In the genomic region with DNA sequence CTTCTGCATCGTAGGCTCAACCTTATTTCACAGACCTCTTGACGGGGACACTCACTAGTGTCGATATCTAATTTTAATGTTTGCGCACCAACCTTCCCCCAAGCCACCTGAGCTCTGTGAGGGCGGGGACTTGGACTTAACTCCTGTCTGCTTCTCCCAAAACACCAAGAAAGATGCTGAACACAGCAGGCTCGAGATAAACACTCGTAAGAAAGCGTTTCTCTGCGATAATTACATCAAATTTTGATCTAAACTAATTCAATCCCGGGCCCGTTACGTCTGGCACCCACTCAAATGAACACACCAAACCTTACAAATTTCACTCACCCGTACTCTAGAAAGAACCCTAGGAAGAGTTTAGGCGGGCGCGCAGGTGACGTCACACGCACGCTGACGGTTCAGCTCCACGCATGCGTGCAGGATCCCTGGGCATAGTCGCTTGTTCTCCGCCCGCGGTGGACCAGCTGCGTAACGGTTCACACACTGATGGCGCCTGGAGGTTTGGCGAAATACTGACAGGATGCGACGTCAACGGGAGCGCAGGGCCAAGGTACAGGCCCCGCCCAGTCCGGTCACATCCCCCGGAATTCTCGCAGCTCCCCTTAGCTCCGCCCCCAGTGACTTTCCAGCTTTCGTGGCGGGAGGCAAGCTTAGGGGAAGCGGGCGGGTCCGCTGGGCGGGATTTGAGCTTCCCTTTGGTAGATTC, we compare ENCODE assay signal across 1 cellular context.
TF ChIP-seq lines count a peak whose summit lies in the region.

A gene with protein sequence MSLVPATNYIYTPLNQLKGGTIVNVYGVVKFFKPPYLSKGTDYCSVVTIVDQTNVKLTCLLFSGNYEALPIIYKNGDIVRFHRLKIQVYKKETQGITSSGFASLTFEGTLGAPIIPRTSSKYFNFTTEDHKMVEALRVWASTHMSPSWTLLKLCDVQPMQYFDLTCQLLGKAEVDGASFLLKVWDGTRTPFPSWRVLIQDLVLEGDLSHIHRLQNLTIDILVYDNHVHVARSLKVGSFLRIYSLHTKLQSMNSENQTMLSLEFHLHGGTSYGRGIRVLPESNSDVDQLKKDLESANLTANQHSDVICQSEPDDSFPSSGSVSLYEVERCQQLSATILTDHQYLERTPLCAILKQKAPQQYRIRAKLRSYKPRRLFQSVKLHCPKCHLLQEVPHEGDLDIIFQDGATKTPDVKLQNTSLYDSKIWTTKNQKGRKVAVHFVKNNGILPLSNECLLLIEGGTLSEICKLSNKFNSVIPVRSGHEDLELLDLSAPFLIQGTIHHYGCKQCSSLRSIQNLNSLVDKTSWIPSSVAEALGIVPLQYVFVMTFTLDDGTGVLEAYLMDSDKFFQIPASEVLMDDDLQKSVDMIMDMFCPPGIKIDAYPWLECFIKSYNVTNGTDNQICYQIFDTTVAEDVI (minus strand): TSS at position 359 of the 706 bp plus-strand sequence. CDS start 32,652 bp downstream, outside the sequence.

TF ChIP-seq in HepG2, 621 proteins besides CTCF, POLR2A, EP300 and RAD21 (continued from another document and continues in another):
- TF ChIP-seq, protein P1, sequence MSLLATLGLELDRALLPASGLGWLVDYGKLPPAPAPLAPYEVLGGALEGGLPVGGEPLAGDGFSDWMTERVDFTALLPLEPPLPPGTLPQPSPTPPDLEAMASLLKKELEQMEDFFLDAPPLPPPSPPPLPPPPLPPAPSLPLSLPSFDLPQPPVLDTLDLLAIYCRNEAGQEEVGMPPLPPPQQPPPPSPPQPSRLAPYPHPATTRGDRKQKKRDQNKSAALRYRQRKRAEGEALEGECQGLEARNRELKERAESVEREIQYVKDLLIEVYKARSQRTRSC (CRISPR knock-in tag; IDR thresholded peaks at IDR 0.05; ENCODE audit: low read depth), result no peak
- no peak for TF ChIP-seq ZZZ3 (CRISPR knock-in tag; IDR thresholded peaks at IDR 0.05; ENCODE audit: borderline replicate concordance)
- TF ChIP-seq, protein P2, sequence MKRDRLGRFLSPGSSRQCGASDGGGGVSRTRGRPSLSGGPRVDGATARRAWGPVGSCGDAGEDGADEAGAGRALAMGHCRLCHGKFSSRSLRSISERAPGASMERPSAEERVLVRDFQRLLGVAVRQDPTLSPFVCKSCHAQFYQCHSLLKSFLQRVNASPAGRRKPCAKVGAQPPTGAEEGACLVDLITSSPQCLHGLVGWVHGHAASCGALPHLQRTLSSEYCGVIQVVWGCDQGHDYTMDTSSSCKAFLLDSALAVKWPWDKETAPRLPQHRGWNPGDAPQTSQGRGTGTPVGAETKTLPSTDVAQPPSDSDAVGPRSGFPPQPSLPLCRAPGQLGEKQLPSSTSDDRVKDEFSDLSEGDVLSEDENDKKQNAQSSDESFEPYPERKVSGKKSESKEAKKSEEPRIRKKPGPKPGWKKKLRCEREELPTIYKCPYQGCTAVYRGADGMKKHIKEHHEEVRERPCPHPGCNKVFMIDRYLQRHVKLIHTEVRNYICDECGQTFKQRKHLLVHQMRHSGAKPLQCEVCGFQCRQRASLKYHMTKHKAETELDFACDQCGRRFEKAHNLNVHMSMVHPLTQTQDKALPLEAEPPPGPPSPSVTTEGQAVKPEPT (CRISPR knock-in tag; IDR thresholded peaks at IDR 0.05; ENCODE audit: low read depth), result peak; percentile 25; the same call in 1 of the 2 replicates
- no peak for TF ChIP-seq ZNF432 (CRISPR knock-in tag; IDR thresholded peaks at IDR 0.05; ENCODE audit: borderline replicate concordance)
- TF ChIP-seq ATF7 (IDR thresholded peaks at IDR 0.05), result peak; percentile 96
- peak; percentile 87 for TF ChIP-seq ATF7 (CRISPR knock-in tag; IDR thresholded peaks at IDR 0.05)
- peak; percentile 46; the same call in 1 of the 2 replicates for TF ChIP-seq ZNF567 (CRISPR knock-in tag; IDR thresholded peaks at IDR 0.05; ENCODE audit: borderline replicate concordance)
- TF ChIP-seq, protein P3, sequence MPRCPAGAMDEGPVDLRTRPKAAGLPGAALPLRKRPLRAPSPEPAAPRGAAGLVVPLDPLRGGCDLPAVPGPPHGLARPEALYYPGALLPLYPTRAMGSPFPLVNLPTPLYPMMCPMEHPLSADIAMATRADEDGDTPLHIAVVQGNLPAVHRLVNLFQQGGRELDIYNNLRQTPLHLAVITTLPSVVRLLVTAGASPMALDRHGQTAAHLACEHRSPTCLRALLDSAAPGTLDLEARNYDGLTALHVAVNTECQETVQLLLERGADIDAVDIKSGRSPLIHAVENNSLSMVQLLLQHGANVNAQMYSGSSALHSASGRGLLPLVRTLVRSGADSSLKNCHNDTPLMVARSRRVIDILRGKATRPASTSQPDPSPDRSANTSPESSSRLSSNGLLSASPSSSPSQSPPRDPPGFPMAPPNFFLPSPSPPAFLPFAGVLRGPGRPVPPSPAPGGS (CRISPR knock-in tag; IDR thresholded peaks at IDR 0.05), result peak; percentile 82; the same call in 1 of the 2 replicates
- TF ChIP-seq ZNF510 (CRISPR knock-in tag; IDR thresholded peaks at IDR 0.05; ENCODE audit: low read depth), result peak; percentile 64; the same call in 1 of the 2 replicates
- TF ChIP-seq, protein P4, sequence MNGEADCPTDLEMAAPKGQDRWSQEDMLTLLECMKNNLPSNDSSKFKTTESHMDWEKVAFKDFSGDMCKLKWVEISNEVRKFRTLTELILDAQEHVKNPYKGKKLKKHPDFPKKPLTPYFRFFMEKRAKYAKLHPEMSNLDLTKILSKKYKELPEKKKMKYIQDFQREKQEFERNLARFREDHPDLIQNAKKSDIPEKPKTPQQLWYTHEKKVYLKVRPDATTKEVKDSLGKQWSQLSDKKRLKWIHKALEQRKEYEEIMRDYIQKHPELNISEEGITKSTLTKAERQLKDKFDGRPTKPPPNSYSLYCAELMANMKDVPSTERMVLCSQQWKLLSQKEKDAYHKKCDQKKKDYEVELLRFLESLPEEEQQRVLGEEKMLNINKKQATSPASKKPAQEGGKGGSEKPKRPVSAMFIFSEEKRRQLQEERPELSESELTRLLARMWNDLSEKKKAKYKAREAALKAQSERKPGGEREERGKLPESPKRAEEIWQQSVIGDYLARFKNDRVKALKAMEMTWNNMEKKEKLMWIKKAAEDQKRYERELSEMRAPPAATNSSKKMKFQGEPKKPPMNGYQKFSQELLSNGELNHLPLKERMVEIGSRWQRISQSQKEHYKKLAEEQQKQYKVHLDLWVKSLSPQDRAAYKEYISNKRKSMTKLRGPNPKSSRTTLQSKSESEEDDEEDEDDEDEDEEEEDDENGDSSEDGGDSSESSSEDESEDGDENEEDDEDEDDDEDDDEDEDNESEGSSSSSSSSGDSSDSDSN (CRISPR knock-in tag; IDR thresholded peaks at IDR 0.05), result peak; percentile 45; the same call in 1 of the 2 replicates
- peak; percentile 89 for TF ChIP-seq ERF (CRISPR knock-in tag; IDR thresholded peaks at IDR 0.05)
- TF ChIP-seq MBD4 (IDR thresholded peaks at IDR 0.05; ENCODE audit: borderline replicate concordance, low read length), result no peak
- TF ChIP-seq, protein P5, sequence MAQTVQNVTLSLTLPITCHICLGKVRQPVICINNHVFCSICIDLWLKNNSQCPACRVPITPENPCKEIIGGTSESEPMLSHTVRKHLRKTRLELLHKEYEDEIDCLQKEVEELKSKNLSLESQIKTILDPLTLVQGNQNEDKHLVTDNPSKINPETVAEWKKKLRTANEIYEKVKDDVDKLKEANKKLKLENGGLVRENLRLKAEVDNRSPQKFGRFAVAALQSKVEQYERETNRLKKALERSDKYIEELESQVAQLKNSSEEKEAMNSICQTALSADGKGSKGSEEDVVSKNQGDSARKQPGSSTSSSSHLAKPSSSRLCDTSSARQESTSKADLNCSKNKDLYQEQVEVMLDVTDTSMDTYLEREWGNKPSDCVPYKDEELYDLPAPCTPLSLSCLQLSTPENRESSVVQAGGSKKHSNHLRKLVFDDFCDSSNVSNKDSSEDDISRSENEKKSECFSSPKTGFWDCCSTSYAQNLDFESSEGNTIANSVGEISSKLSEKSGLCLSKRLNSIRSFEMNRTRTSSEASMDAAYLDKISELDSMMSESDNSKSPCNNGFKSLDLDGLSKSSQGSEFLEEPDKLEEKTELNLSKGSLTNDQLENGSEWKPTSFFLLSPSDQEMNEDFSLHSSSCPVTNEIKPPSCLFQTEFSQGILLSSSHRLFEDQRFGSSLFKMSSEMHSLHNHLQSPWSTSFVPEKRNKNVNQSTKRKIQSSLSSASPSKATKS (CRISPR knock-in tag; IDR thresholded peaks at IDR 0.05), result no peak
- no peak for TF ChIP-seq ZNF570 (CRISPR knock-in tag; IDR thresholded peaks at IDR 0.05; ENCODE audit: borderline replicate concordance)
- no peak for TF ChIP-seq CENPT (CRISPR knock-in tag; IDR thresholded peaks at IDR 0.05; ENCODE audit: low read depth)
- TF ChIP-seq ZNF891 (CRISPR knock-in tag; IDR thresholded peaks at IDR 0.05), result no peak; the same call in none of the 2 replicates
- TF ChIP-seq SIX4 (CRISPR knock-in tag; IDR thresholded peaks at IDR 0.05), result no peak; the same call in 1 of the 2 replicates
- no peak for TF ChIP-seq NFYC (CRISPR knock-in tag; IDR thresholded peaks at IDR 0.05)
- TF ChIP-seq, protein P6, sequence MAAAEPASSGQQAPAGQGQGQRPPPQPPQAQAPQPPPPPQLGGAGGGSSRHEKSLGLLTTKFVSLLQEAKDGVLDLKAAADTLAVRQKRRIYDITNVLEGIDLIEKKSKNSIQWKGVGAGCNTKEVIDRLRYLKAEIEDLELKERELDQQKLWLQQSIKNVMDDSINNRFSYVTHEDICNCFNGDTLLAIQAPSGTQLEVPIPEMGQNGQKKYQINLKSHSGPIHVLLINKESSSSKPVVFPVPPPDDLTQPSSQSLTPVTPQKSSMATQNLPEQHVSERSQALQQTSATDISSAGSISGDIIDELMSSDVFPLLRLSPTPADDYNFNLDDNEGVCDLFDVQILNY (CRISPR knock-in tag; conservative IDR thresholded peaks at IDR 0.05), result peak; percentile 63; the same call in 1 of the 2 replicates
- TF ChIP-seq FOXA3 (CRISPR knock-in tag; IDR thresholded peaks at IDR 0.05), result peak; percentile 71
- TF ChIP-seq, protein P7, sequence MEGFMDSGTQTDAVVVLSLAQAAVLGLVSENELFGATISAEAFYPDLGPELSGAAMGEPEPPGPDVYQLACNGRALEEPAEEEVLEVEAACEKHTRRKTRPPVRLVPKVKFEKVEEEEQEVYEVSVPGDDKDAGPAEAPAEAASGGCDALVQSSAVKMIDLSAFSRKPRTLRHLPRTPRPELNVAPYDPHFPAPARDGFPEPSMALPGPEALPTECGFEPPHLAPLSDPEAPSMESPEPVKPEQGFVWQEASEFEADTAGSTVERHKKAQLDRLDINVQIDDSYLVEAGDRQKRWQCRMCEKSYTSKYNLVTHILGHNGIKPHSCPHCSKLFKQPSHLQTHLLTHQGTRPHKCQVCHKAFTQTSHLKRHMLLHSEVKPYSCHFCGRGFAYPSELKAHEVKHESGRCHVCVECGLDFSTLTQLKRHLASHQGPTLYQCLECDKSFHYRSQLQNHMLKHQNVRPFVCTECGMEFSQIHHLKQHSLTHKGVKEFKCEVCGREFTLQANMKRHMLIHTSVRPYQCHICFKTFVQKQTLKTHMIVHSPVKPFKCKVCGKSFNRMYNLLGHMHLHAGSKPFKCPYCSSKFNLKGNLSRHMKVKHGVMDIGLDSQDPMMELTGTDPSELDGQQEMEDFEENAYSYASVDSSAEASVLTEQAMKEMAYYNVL (CRISPR knock-in tag; IDR thresholded peaks at IDR 0.05; ENCODE audit: borderline replicate concordance), result peak; percentile 52; the same call in 1 of the 2 replicates
- TF ChIP-seq FOSL2 (CRISPR knock-in tag; IDR thresholded peaks at IDR 0.05), result peak; percentile 57
- TF ChIP-seq ZNF564 (CRISPR knock-in tag; IDR thresholded peaks at IDR 0.05), result 0 out of 2 replicates have a peak, but pooled peaks have one; percentile 27
- TF ChIP-seq HNRNPL (IDR thresholded peaks at IDR 0.05; ENCODE audit: low read depth, low read length), result no peak
- TF ChIP-seq, protein P8, sequence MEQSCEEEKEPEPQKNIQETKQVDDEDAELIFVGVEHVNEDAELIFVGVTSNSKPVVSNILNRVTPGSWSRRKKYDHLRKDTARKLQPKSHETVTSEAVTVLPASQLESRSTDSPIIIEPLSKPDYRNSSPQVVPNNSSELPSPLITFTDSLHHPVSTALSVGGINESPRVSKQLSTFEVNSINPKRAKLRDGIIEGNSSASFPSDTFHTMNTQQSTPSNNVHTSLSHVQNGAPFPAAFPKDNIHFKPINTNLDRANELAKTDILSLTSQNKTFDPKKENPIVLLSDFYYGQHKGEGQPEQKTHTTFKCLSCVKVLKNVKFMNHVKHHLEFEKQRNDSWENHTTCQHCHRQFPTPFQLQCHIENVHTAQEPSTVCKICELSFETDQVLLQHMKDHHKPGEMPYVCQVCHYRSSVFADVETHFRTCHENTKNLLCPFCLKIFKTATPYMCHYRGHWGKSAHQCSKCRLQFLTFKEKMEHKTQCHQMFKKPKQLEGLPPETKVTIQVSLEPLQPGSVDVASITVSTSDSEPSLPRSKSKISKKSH (CRISPR knock-in tag; IDR thresholded peaks at IDR 0.05; ENCODE audit: borderline replicate concordance), result peak; percentile 79; the same call in 1 of the 2 replicates
- TF ChIP-seq, protein P9, sequence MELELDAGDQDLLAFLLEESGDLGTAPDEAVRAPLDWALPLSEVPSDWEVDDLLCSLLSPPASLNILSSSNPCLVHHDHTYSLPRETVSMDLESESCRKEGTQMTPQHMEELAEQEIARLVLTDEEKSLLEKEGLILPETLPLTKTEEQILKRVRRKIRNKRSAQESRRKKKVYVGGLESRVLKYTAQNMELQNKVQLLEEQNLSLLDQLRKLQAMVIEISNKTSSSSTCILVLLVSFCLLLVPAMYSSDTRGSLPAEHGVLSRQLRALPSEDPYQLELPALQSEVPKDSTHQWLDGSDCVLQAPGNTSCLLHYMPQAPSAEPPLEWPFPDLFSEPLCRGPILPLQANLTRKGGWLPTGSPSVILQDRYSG (CRISPR knock-in tag; IDR thresholded peaks at IDR 0.05), result no peak
- no peak for TF ChIP-seq SCMH1 (CRISPR knock-in tag; IDR thresholded peaks at IDR 0.05; ENCODE audit: borderline replicate concordance)
- TF ChIP-seq YY1 (IDR thresholded peaks at IDR 0.05; ENCODE audit: insufficient read depth, insufficient replicate concordance, low read depth, low read length), result peak; percentile 88
- TF ChIP-seq IRX3 (CRISPR knock-in tag; IDR thresholded peaks at IDR 0.05; ENCODE audit: borderline replicate concordance, low read depth), result no peak
- no peak for TF ChIP-seq SMAD9 (CRISPR knock-in tag; IDR thresholded peaks at IDR 0.05)
- no peak for TF ChIP-seq ZNF446 (CRISPR knock-in tag; IDR thresholded peaks at IDR 0.05)
- 0 out of 2 replicates have a peak, but pooled peaks have one; percentile 49 for TF ChIP-seq HMG20B (CRISPR knock-in tag; conservative IDR thresholded peaks at IDR 0.05)
- no peak for TF ChIP-seq NCOA5 (CRISPR knock-in tag; IDR thresholded peaks at IDR 0.05)
- TF ChIP-seq HIVEP1 (CRISPR knock-in tag; IDR thresholded peaks at IDR 0.05), result no peak
- no peak for TF ChIP-seq ZNF138 (CRISPR knock-in tag; IDR thresholded peaks at IDR 0.05; ENCODE audit: low read depth)
- TF ChIP-seq ZNF619 (CRISPR knock-in tag; IDR thresholded peaks at IDR 0.05), result no peak
- peak; percentile 66 for TF ChIP-seq HDAC2 (CRISPR knock-in tag; IDR thresholded peaks at IDR 0.05)
- TF ChIP-seq RFX5 (IDR thresholded peaks at IDR 0.05; ENCODE audit: low read depth, low read length), result peak; percentile 72
- TF ChIP-seq, protein P10, sequence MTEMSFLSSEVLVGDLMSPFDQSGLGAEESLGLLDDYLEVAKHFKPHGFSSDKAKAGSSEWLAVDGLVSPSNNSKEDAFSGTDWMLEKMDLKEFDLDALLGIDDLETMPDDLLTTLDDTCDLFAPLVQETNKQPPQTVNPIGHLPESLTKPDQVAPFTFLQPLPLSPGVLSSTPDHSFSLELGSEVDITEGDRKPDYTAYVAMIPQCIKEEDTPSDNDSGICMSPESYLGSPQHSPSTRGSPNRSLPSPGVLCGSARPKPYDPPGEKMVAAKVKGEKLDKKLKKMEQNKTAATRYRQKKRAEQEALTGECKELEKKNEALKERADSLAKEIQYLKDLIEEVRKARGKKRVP (CRISPR knock-in tag; IDR thresholded peaks at IDR 0.05), result no peak
- TF ChIP-seq EED (CRISPR knock-in tag; IDR thresholded peaks at IDR 0.05), result no peak
- TF ChIP-seq KDM1A (CRISPR knock-in tag; IDR thresholded peaks at IDR 0.05), result no peak
- TF ChIP-seq ETV5 (CRISPR knock-in tag; IDR thresholded peaks at IDR 0.05; ENCODE audit: borderline replicate concordance), result peak; percentile 54; the same call in 1 of the 2 replicates
- TF ChIP-seq ZNF782 (CRISPR knock-in tag; IDR thresholded peaks at IDR 0.05; ENCODE audit: borderline replicate concordance), result no peak; the same call in 1 of the 2 replicates
